ENCODE assay signal across 31 cellular contexts in genomic region chr10:65030263-65030662, GRCh38.
DNase-seq lines count a peak whose midpoint lies in the region; ATAC-seq, FAIRE-seq and TF ChIP-seq lines count a peak whose summit lies in the region.
"Had no signal": no experiment of that assay in that cellular context is flagged by ENCODE, and none has a peak within 500 bp of the region (broad histone marks: within the 10 kb centered on the region; RNA-seq: fewer than 3 reads in every experiment).

No MANE protein-coding gene starts in this region.

- H3K4me1 ChIP-seq in HepG2 (ENCODE audit: insufficient read depth, low read length) (peaks cover 22% of the 10 kb centered on the region), right lobe of liver (peaks cover 0 to 7% (median 2%) of the 10 kb centered on the region in 4 donors)
- H3K4me1 ChIP-seq in CD4-positive, alpha-beta memory T cell (ENCODE audit: insufficient read depth, low read length): no peaks in the 10 kb centered on the region
- H3K4me1 ChIP-seq: A549; BE2C; BLaER1; BLaER1 treated with 17β-estradiol and CSF1 and Interleukin-3, amounts not matched to agents 10 nM and 100 nM had no signal

- no peak overlapping the region for H3K4me2 ChIP-seq in HepG2 (ENCODE audit: low read depth, low read length)
- H3K4me2 ChIP-seq: A549; BLaER1; BLaER1 treated with 17β-estradiol and CSF1 and Interleukin-3, amounts not matched to agents 10 nM and 100 nM had no signal

- H3K4me3 ChIP-seq in HepG2 (replicated peaks in 1 of 3; ENCODE audit: insufficient read depth in 1 of 3, low read depth in 2 of 3, low read length in 3 of 3): no peak overlapping the region
- H3K4me3 ChIP-seq in right lobe of liver: no peak overlapping the region
- H3K4me3 ChIP-seq in CD4-positive, alpha-beta memory T cell (ENCODE audit: low read length in 2 of 2): no peak overlapping the region
- H3K4me3 ChIP-seq: A549; BLaER1; BLaER1 treated with 17β-estradiol and CSF1 and Interleukin-3, amounts not matched to agents 10 nM and 100 nM had no signal

- intact Hi-C loops in HepG2 (cut with micrococcal nuclease; ENCODE audit: unreplicated experiment): no loop called here
- intact Hi-C loops in right lobe of liver (cut with DNase I): no loop called here
- intact Hi-C loops in CD4-positive, alpha-beta memory T cell (cut with micrococcal nuclease): no loop called here

- BruUV-seq in HepG2 (replicated peaks; lab: Mats Ljungman, UMichigan): no TSS peak

- H3K9me3 Mint-ChIP-seq in CD4-positive, alpha-beta memory T cell: peaks cover 3 to 13% (median 6%) of the 10 kb centered on the region in 8 donors

- no peak overlapping the region for H2AFZ ChIP-seq in HepG2 (ENCODE audit: low read length)

- H3K36me3 ChIP-seq in HepG2 (replicated peaks in 1 of 2; ENCODE audit: control insufficient read depth in 1 of 2, insufficient read depth in 2 of 2, low read length in 2 of 2) (no peaks in the 10 kb centered on the region), right lobe of liver (no peaks in the 10 kb centered on the region)
- no peaks in the 10 kb centered on the region for H3K36me3 ChIP-seq in CD4-positive, alpha-beta memory T cell (ENCODE audit: insufficient read depth, low read length)
- H3K36me3 ChIP-seq: BE2C; BLaER1; BLaER1 treated with 17β-estradiol and CSF1 and Interleukin-3, amounts not matched to agents 10 nM and 100 nM had no signal

- CTCF ChIA-PET in HepG2 (lab: Yijun Ruan, JAX; ENCODE audit: low intra/inter-chr PET ratio, low total read pairs): no interaction called here
- CTCF ChIA-PET in CD4-positive, alpha-beta memory T cell (lab: Charles Lee; ENCODE audit: partially characterized antibody): no interaction called here

- no peaks in the 10 kb centered on the region for H3K36me3 Mint-ChIP-seq in CD4-positive, alpha-beta memory T cell
- H3K36me3 Mint-ChIP-seq: CD14-positive monocyte; CD4-positive, CD25-positive, alpha-beta regulatory T cell; CD8-positive, alpha-beta memory T cell; CD8-positive, alpha-beta T cell had no signal

- TF ChIP-seq POLR2A in HepG2 (IDR thresholded peaks at IDR 0.05; ENCODE audit: insufficient read depth in 1 of 2, low read depth in 2 of 2, low read length in 2 of 2) (no peak), right lobe of liver (IDR thresholded peaks at IDR 0.05) (no peak)

- TF ChIP-seq CTCF in HepG2 (CRISPR knock-in tag; IDR thresholded peaks at IDR 0.05): no peak
- TF ChIP-seq CTCF in right lobe of liver (IDR thresholded peaks at IDR 0.05): no peak

- no peak overlapping the region for H3K4me3 Mint-ChIP-seq in CD4-positive, alpha-beta memory T cell
- H3K4me3 Mint-ChIP-seq: B cell; CD14-positive monocyte; CD4-positive, alpha-beta T cell; CD4-positive, CD25-positive, alpha-beta regulatory T cell; CD8-positive, alpha-beta memory T cell; CD8-positive, alpha-beta T cell had no signal

- TF ChIP-seq EP300 in HepG2 (IDR thresholded peaks at IDR 0.05; ENCODE audit: low read depth in 2 of 2, low read length in 2 of 2) (no peak), HepG2 (CRISPR knock-in tag; IDR thresholded peaks at IDR 0.05; ENCODE audit: borderline replicate concordance) (no peak)

- in situ Hi-C loops in HepG2 (cut with HindIII; ENCODE audit: extremely low pct_ligation_motif_present, low pct_unique_long_range_greater_than_20kb): no loop called here

- H3K9ac ChIP-seq in HepG2 (ENCODE audit: insufficient read depth, low read depth, low read length): no peak overlapping the region
- H3K9ac ChIP-seq: BLaER1; BLaER1 treated with 17β-estradiol and CSF1 and Interleukin-3, amounts not matched to agents 10 nM and 100 nM had no signal

- no peak for FAIRE-seq in HepG2 (lab: Jason Lieb, UNC)
- FAIRE-seq: A549, D721Med had no signal

- H3K27me3 Mint-ChIP-seq in CD4-positive, alpha-beta memory T cell: no peaks in the 10 kb centered on the region
- H3K27me3 Mint-ChIP-seq: B cell; CD4-positive, alpha-beta T cell; CD4-positive, CD25-positive, alpha-beta regulatory T cell; CD8-positive, alpha-beta memory T cell had no signal

- no peaks in the 10 kb centered on the region for H3K79me2 ChIP-seq in HepG2 (ENCODE audit: insufficient read depth, low read length)

- no peaks in the 10 kb centered on the region for H3K4me1 Mint-ChIP-seq in CD4-positive, alpha-beta memory T cell
- H3K4me1 Mint-ChIP-seq: B cell; CD14-positive monocyte; CD4-positive, CD25-positive, alpha-beta regulatory T cell; CD8-positive, alpha-beta memory T cell had no signal

- H3K27ac Mint-ChIP-seq in CD4-positive, alpha-beta memory T cell: no peak overlapping the region
- H3K27ac Mint-ChIP-seq: B cell; CD14-positive monocyte; CD4-positive, alpha-beta T cell; CD4-positive, CD25-positive, alpha-beta regulatory T cell; CD8-positive, alpha-beta memory T cell; CD8-positive, alpha-beta T cell had no signal

- H3K9me3 ChIP-seq in HepG2 (ENCODE audit: low read length): peaks cover 14% of the 10 kb centered on the region
- H3K9me3 ChIP-seq in right lobe of liver: no peaks in the 10 kb centered on the region
- peaks cover 0 to 4% of the 10 kb centered on the region in 2 donors for H3K9me3 ChIP-seq in CD4-positive, alpha-beta memory T cell (ENCODE audit: control insufficient read depth in 1 of 2, low read length in 2 of 2)
- H3K9me3 ChIP-seq: BE2C had no signal

- no peak for TF ChIP-seq RAD21 in HepG2 (CRISPR knock-in tag; IDR thresholded peaks at IDR 0.05)

- no peaks in the 10 kb centered on the region for H4K20me1 ChIP-seq in HepG2 (ENCODE audit: insufficient read depth, low read length)
- H4K20me1 ChIP-seq: BLaER1; BLaER1 treated with 17β-estradiol and CSF1 and Interleukin-3, amounts not matched to agents 10 nM and 100 nM had no signal

- H3K27me3 ChIP-seq in HepG2 (ENCODE audit: control insufficient read depth in 1 of 2, insufficient read depth in 2 of 2, low read length in 2 of 2) (no peaks in the 10 kb centered on the region), right lobe of liver (no peaks in the 10 kb centered on the region)
- H3K27me3 ChIP-seq in CD4-positive, alpha-beta memory T cell (ENCODE audit: insufficient read depth, low read length): no peaks in the 10 kb centered on the region
- H3K27me3 ChIP-seq: BE2C; BLaER1; BLaER1 treated with 17β-estradiol and CSF1 and Interleukin-3, amounts not matched to agents 10 nM and 100 nM had no signal

- no peak for DNase-seq in HepG2 (ENCODE audit: low spot score)
- DNase-seq in right lobe of liver: no peak
- DNase-seq in CD4-positive, alpha-beta memory T cell: no peak
- DNase-seq: 8988T; ACHN; AML-193; BE2C; C1 segment of cervical spinal cord; Caco-2; Calu3; CD4-positive, alpha-beta T cell; CD4-positive, CD25-positive, alpha-beta regulatory T cell; CD8-positive, alpha-beta memory T cell; CD8-positive, alpha-beta T cell; COR-L47; DMS 273 treated with DMSO at 0.1 percent for 48 hours; DMS153; DMS53; DMS79; DMS79 treated with DMSO at 0.1 percent for 48 hours; DND-41; EL had no signal

- POLR2A ChIA-PET in HepG2 (lab: Yijun Ruan, JAX): no interaction called here
- POLR2A ChIA-PET in CD4-positive, alpha-beta memory T cell (lab: Charles Lee; ENCODE audit: partially characterized antibody): no interaction called here

- ATAC-seq in HepG2: no peak
- no peak for ATAC-seq in right lobe of liver
- ATAC-seq: A549; CD8-positive, alpha-beta T cell had no signal

- no peak overlapping the region for H3K27ac ChIP-seq in HepG2 (ENCODE audit: extremely low read length, insufficient read depth, low read length)
- no peak overlapping the region for H3K27ac ChIP-seq in right lobe of liver
- H3K27ac ChIP-seq in adipose tissue (ENCODE audit: low read depth, low read length): peak overlapping the region; percentile 38
- H3K27ac ChIP-seq in CD4-positive, alpha-beta memory T cell (ENCODE audit: low read depth, low read length): no peak overlapping the region
- H3K27ac ChIP-seq: 22Rv1; A549; BLaER1; BLaER1 treated with 17β-estradiol and CSF1 and Interleukin-3, amounts not matched to agents 10 nM and 100 nM; C4-2B had no signal

TF ChIP-seq in HepG2, 621 proteins besides CTCF, POLR2A, EP300 and RAD21:
- TF ChIP-seq ZNF687 (CRISPR knock-in tag; IDR thresholded peaks at IDR 0.05) (no peak), ZNF564 (CRISPR knock-in tag; IDR thresholded peaks at IDR 0.05) (peak; percentile 98)
